In the genomic region with DNA sequence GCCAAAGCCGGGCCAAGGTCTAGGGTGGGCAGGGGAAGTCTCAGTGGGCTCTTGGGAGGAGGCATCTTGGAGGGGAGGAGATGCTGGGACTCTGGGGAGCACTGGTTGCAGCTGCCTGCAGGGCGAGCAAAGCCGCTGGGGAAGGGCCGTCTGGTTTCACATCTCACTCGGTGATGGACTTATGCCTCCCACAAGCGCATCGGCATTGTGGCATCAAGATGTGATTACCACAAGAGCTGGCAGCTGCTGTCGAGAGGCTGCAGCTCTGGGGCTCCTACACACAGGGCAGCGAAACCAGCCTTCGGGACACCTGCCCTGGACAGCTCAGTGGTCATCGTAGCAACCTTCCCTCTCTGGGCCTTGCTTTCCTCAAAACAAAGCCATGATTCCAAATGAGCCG, we compare ENCODE assay signal across 17 cellular contexts. TPM values are rescaled to one million over a fixed set of nuclear protein-coding genes. Genes with fewer than 3 reads are reported as not detected.
A peak's percentile ranks its signal among the peaks of the same experiment; 100 is the strongest.
DNase-seq lines count a peak whose midpoint lies in the region; ATAC-seq and TF ChIP-seq lines count a peak whose summit lies in the region.
"Had no signal": no experiment of that assay in that cellular context is flagged by ENCODE, and none has a peak within 500 bp of the region (broad histone marks: within the 10 kb centered on the region; RNA-seq: fewer than 3 reads in every experiment).

No MANE protein-coding gene starts in this region.

- ATAC-seq in natural killer cell (peak in 2 of 3 donors; percentile 36 to 39), GM19455 (IDR thresholded peaks at IDR 0.05; ENCODE audit: unreplicated experiment) (no peak)
- no peak for ATAC-seq in natural killer cell treated with Interleukin-12 subunit alpha and Interleukin-12 subunit beta and Interleukin-15 and Interleukin-18, amount 100 ng/mL, for 72 hours
- ATAC-seq: T-cell had no signal

- no peak overlapping the region for H3K27ac Mint-ChIP-seq in natural killer cell
- no peak overlapping the region for H3K27ac Mint-ChIP-seq in natural killer cell treated with Interleukin-12 subunit alpha and Interleukin-12 subunit beta and Interleukin-15 and Interleukin-18, amount 100 ng/mL, for 72 hours
- H3K27ac Mint-ChIP-seq: CD4-positive, CD25-positive, alpha-beta regulatory T cell; HFFc6; T-cell had no signal

- H3K27me3 Mint-ChIP-seq in natural killer cell (ENCODE audit: low read depth in 2 of 2) = peaks cover 8 to 17% of the 10 kb centered on the region in 2 donors
- H3K27me3 Mint-ChIP-seq in natural killer cell treated with Interleukin-12 subunit alpha and Interleukin-12 subunit beta and Interleukin-15 and Interleukin-18, amount 100 ng/mL, for 72 hours = peaks cover 9% of the 10 kb centered on the region in 2 donors

- H3K9me3 Mint-ChIP-seq in natural killer cell = no peaks in the 10 kb centered on the region
- no peaks in the 10 kb centered on the region for H3K9me3 Mint-ChIP-seq in natural killer cell treated with Interleukin-12 subunit alpha and Interleukin-12 subunit beta and Interleukin-15 and Interleukin-18, amount 100 ng/mL, for 72 hours
- H3K9me3 Mint-ChIP-seq: HFFc6, T-cell had no signal

- intact Hi-C loops in natural killer cell (cut with micrococcal nuclease) = no loop called here

- H3K36me3 Mint-ChIP-seq in natural killer cell = no peaks in the 10 kb centered on the region
- no peaks in the 10 kb centered on the region for H3K36me3 Mint-ChIP-seq in natural killer cell treated with Interleukin-12 subunit alpha and Interleukin-12 subunit beta and Interleukin-15 and Interleukin-18, amount 100 ng/mL, for 72 hours
- H3K36me3 Mint-ChIP-seq: CD4-positive, CD25-positive, alpha-beta regulatory T cell; T-cell had no signal

- DNase-seq in natural killer cell = no peak
- no peak for DNase-seq in natural killer cell treated with Interleukin-12 subunit alpha and Interleukin-12 subunit beta and Interleukin-15 and Interleukin-18, amount 100 ng/mL, for 72 hours (ENCODE audit: low spot score)
- DNase-seq in NCI-H510A (lab: John Stamatoyannopoulos, UW) = peak; percentile 30
- peak; percentile 50 for DNase-seq in left kidney (ENCODE audit: low read depth, low spot score)
- DNase-seq in HCEC 1CT = no peak
- DNase-seq in Ammon's horn (ENCODE audit: low spot score) = no peak
- no peak for DNase-seq in A172 (ENCODE audit: low spot score)
- DNase-seq: Caco-2; CD4-positive, CD25-positive, alpha-beta regulatory T cell; DMS153; HFFc6; KBM-7; NCI-H1105 treated with DMSO at 0.1 percent for 48 hours; NCI-H1694 treated with DMSO at 0.1 percent for 48 hours; SK-N-SH had no signal

- TF ChIP-seq CTCF in natural killer cell (IDR thresholded peaks at IDR 0.05) = no peak

- peaks cover 0 to 13% of the 10 kb centered on the region in 2 donors for H3K4me1 Mint-ChIP-seq in natural killer cell
- H3K4me1 Mint-ChIP-seq in natural killer cell treated with Interleukin-12 subunit alpha and Interleukin-12 subunit beta and Interleukin-15 and Interleukin-18, amount 100 ng/mL, for 72 hours (ENCODE audit: low read depth in 2 of 2) = peaks cover 0 to 8% of the 10 kb centered on the region in 2 donors

- H3K4me3 Mint-ChIP-seq in natural killer cell = no peak overlapping the region
- no peak overlapping the region for H3K4me3 Mint-ChIP-seq in natural killer cell treated with Interleukin-12 subunit alpha and Interleukin-12 subunit beta and Interleukin-15 and Interleukin-18, amount 100 ng/mL, for 72 hours
- H3K4me3 Mint-ChIP-seq: CD4-positive, CD25-positive, alpha-beta regulatory T cell; HFFc6; T-cell had no signal

RNA-seq across cellular contexts. Expression of a gene that starts 3.1 kb away (rescaled TPM):
- total RNA-seq in natural killer cell = under 1 TPM in 1 of 3 donors, not detected in 2; 0.14 TPM
- not detected for total RNA-seq in natural killer cell treated with Interleukin-12 subunit alpha and Interleukin-12 subunit beta and Interleukin-15 and Interleukin-18, amount 100 ng/mL, for 72 hours
- 0.03 and 0.05 TPM in 2 replicates for total RNA-seq in A172 (2014; rRNA removed; shearing (Covaris generic))
- total RNA-seq: HFFc6 had no signal

Comparison
In these comparisons a context has a peak if more than half of its experiments do, and no peak if none do; other contexts are left out.
1. ATAC-seq: peak in natural killer cell (2 of 3); none in natural killer cell treated with Interleukin-12 subunit alpha and Interleukin-12 subunit beta and Interleukin-15 and Interleukin-18, amount 100 ng/mL, for 72 hours (0 of 2) and GM19455 (single experiment).
2. DNase-seq: peak in NCI-H510A (single experiment) and left kidney (single experiment); none in natural killer cell (single experiment), natural killer cell treated with Interleukin-12 subunit alpha and Interleukin-12 subunit beta and Interleukin-15 and Interleukin-18, amount 100 ng/mL, for 72 hours (single experiment), HCEC 1CT (single experiment), Ammon's horn (single experiment) and A172 (single experiment).